ENCODE assay signal across 23 cellular contexts in genomic region chr19:4385291-4386037, GRCh38. TPM values are rescaled to one million over a fixed set of nuclear protein-coding genes. Genes with fewer than 3 reads are reported as not detected.
A peak's percentile ranks its signal among the peaks of the same experiment; 100 is the strongest.
DNase-seq lines count a peak whose midpoint lies in the region; ATAC-seq and TF ChIP-seq lines count a peak whose summit lies in the region.
"Had no signal": no experiment of that assay in that cellular context is flagged by ENCODE, and none has a peak within 500 bp of the region (broad histone marks: within the 10 kb centered on the region; RNA-seq: fewer than 3 reads in every experiment).

No MANE protein-coding gene starts in this region.

- no peaks in the 10 kb centered on the region for H3K27me3 Mint-ChIP-seq in nephron progenitor cell (ENCODE audit: low read depth, poor library complexity)

- intact Hi-C loops in dorsolateral prefrontal cortex (cut with DNase I) = no loop called here

- H3K27ac Mint-ChIP-seq in nephron progenitor cell = peak overlapping the region; percentile 91
- H3K27ac Mint-ChIP-seq: stimulated activated effector memory CD8-positive, alpha-beta T cell treated with anti-CD3 and anti-CD28 coated beads, Interleukin-12 subunit alpha, Interleukin-12 subunit beta, amount 100 ng/mL, for 72 hours had no signal

- CTCF ChIA-PET in RWPE1 (lab: Yijun Ruan, JAX) = interaction anchor here (1.2 kb wide), 1 partner anchor 15 kb away, joined by 4 read pairs; no protein-coding TSS in a partner anchor

- in situ Hi-C loops in G401 (cut with HindIII; ENCODE audit: low sequenced_read_pairs) = no loop called here

- H3K27ac ChIP-seq in RWPE1 (peak overlapping the region; percentile 99), dorsolateral prefrontal cortex (peak overlapping the region in 57 of 59 donors; percentile 15 to 92 (median 77)), temporal lobe (ENCODE audit: low read depth, low read length) (peak overlapping the region; percentile 50)
- H3K27ac ChIP-seq: parathyroid adenoma, thoracic aorta had no signal

- peaks cover 63% of the 10 kb centered on the region for H3K4me1 Mint-ChIP-seq in nephron progenitor cell

- DNase-seq in RWPE1 (ENCODE audit: low spot score) (no peak), dorsolateral prefrontal cortex (peak in 3 of 10 donors; percentile 56 to 62 (median 57)), nephron progenitor cell (no peak), G401 (ENCODE audit: low spot score) (no peak), HuH-7.5 (ENCODE audit: low spot score) (no peak)
- DNase-seq: activated CD4-positive, alpha-beta T cell treated with anti-CD3 and anti-CD28 coated beads for 4 hours; activated naive CD4-positive, alpha-beta T cell treated with anti-CD3 and anti-CD28 coated beads, Interleukin-2, amount 50 U/mL, for 16 hours; effector memory CD4-positive, alpha-beta T cell; esophagus squamous epithelium; kidney; MG63; NCI-H1436; NCI-H510A; sigmoid colon; T-helper 1 cell had no signal

- H3K36me3 Mint-ChIP-seq in nephron progenitor cell (ENCODE audit: low read depth) = peaks cover 12% of the 10 kb centered on the region

- ATAC-seq in HG03342 (IDR thresholded peaks at IDR 0.05; ENCODE audit: unreplicated experiment) = no peak
- ATAC-seq: K562; Panc1; stimulated activated effector memory CD8-positive, alpha-beta T cell treated with anti-CD3 and anti-CD28 coated beads, Interleukin-12 subunit alpha, Interleukin-12 subunit beta, amount 100 ng/mL, for 72 hours had no signal

- H3K9me3 Mint-ChIP-seq in nephron progenitor cell = no peaks in the 10 kb centered on the region
- H3K9me3 Mint-ChIP-seq: stimulated activated effector memory CD8-positive, alpha-beta T cell treated with anti-CD3 and anti-CD28 coated beads, Interleukin-12 subunit alpha, Interleukin-12 subunit beta, amount 100 ng/mL, for 72 hours had no signal

- no peak overlapping the region for H3K4me3 Mint-ChIP-seq in nephron progenitor cell
- H3K4me3 Mint-ChIP-seq: stimulated activated effector memory CD8-positive, alpha-beta T cell treated with anti-CD3 and anti-CD28 coated beads, Interleukin-12 subunit alpha, Interleukin-12 subunit beta, amount 100 ng/mL, for 72 hours had no signal

- POLR2A ChIA-PET in RWPE1 (lab: Yijun Ruan, JAX; ENCODE audit: low non-redundant PET) = no interaction called here

- H3K27me3 ChIP-seq in dorsolateral prefrontal cortex = no peaks in the 10 kb centered on the region
- H3K27me3 ChIP-seq: esophagus squamous epithelium, MG63, sigmoid colon had no signal

- TF ChIP-seq CTCF in RWPE1 (conservative IDR thresholded peaks at IDR 0.05; ENCODE audit: low read depth) (no peak), dorsolateral prefrontal cortex (IDR thresholded peaks at IDR 0.05 in 54 of 56, conservative IDR thresholded peaks at IDR 0.05 in 2 of 56; ENCODE audit: low read depth in 1 of 56, partially characterized antibody in 56 of 56) (no peak), nephron progenitor cell (IDR thresholded peaks at IDR 0.05) (no peak)

- peak overlapping the region in 6 of 59 donors; percentile 3 to 28 (median 18) for H3K4me3 ChIP-seq in dorsolateral prefrontal cortex
- H3K4me3 ChIP-seq: esophagus squamous epithelium, K562, lung, MG63, sigmoid colon, thoracic aorta had no signal

RNA-seq across cellular contexts. Expression of gene SH3GL1, which starts 14.9 kb away (rescaled TPM):
- total RNA-seq in dorsolateral prefrontal cortex (10 to 100 TPM; 34.0 to 85.4 (median 48.4) TPM), temporal lobe (25.8 TPM)
- 95.8 and 109 TPM in 2 replicates for total RNA-seq in G401 (2014; rRNA removed; shearing (Covaris generic))

RNA-seq across cellular contexts. Expression of gene CHAF1A, which starts 17.0 kb away (rescaled TPM):
- 10 to 100 TPM in 102 of 120 experiments, 1 to 10 TPM in 18; 6.7 to 22.2 (median 13.1) TPM for total RNA-seq in dorsolateral prefrontal cortex
- total RNA-seq in temporal lobe = 5.4 TPM
- 39.4 and 46.0 TPM in 2 replicates for total RNA-seq in G401 (2014; rRNA removed; shearing (Covaris generic))

RNA-seq across cellular contexts. Expression of gene MPND, which starts 42.1 kb away (rescaled TPM):
- total RNA-seq in dorsolateral prefrontal cortex (10 to 100 TPM; 18.9 to 61.6 (median 32.9) TPM), temporal lobe (7.6 TPM)
- 29.5 and 51.3 TPM in 2 replicates for total RNA-seq in G401 (2014; rRNA removed; shearing (Covaris generic))

RNA-seq across cellular contexts. Expression of gene STAP2, which starts 46.8 kb away (rescaled TPM):
- total RNA-seq in dorsolateral prefrontal cortex (10 to 100 TPM in 2 of 120 experiments, 1 to 10 TPM in 115, under 1 TPM in 3; 0.51 to 10.8 (median 3.9) TPM), temporal lobe (0.98 TPM)
- total RNA-seq in G401 (2014; rRNA removed; shearing (Covaris generic)) = 26.0 and 29.8 TPM in 2 replicates
- total RNA-seq: thoracic aorta had no signal
